ENCODE assay signal across 8 cellular contexts in the genomic region with DNA sequence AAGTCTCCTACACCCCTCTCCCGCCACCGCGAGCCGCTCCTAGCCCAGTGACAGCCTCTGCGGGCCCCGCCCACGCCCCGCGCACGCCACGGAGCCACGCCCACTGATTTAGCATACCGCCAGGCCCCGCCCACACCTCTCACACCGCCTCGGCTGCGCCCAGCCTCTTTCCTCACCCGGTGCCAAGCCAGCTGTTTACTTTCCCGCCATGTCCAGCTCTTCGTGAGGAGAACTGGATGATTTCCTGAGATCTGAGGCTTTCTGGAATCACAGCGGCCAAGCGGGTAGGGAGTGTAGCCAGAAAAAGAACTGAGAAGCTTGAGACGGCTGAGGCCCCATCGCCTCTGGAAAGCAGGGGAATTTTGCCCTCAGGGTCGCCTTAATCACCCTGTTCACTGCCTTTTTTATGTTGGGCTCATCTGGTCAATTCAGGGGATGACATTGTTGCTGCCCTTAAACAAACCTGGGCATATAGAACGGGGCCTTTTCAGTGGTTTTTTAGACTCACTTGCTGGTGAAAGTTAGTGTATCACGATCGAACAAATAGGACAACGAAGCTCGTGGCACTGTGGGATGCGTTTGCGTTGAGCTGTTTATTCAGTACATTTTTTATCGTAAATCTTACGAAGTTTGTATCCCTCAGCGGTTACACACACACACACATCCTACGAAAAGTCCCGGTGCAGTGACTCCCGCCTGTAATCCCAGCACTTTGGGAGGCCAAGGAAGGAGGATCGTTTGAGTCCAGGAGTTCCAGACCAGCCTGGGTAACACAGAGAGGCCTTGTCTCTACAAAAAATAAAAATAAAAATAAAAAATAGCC. TPM values are rescaled to one million over a fixed set of nuclear protein-coding genes. Genes with fewer than 3 reads are reported as not detected.
DNase-seq lines count a peak whose midpoint lies in the region; ATAC-seq and TF ChIP-seq lines count a peak whose summit lies in the region.

A gene with protein sequence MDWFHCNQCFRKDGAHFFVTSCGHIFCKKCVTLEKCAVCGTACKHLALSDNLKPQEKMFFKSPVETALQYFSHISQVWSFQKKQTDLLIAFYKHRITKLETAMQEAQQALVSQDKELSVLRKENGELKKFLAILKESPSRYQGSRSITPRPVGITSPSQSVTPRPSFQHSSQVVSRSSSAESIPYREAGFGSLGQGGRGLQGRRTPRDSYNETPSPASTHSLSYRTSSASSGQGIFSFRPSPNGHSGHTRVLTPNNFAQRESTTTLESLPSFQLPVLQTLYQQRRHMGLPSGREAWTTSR (plus strand): TSS at position 165 of the 823 bp plus-strand sequence. CDS start 2,410 bp downstream, outside the sequence.

- TF ChIP-seq CTCF in choroid plexus epithelial cell (conservative IDR thresholded peaks at IDR 0.05; ENCODE audit: low read depth, low read length): no peak
- no peak for TF ChIP-seq CTCF in kidney epithelial cell (IDR thresholded peaks at IDR 0.05; ENCODE audit: insufficient read depth, low read length, poor library complexity, severe bottlenecking)

- peak; percentile 79 for ATAC-seq in HG02610 (IDR thresholded peaks at IDR 0.05; ENCODE audit: unreplicated experiment)

- no peaks in the 10 kb centered on the region for H3K27me3 ChIP-seq in kidney epithelial cell (ENCODE audit: control insufficient read depth, insufficient read depth, low read length)

- no peaks in the 10 kb centered on the region for H3K36me3 ChIP-seq in kidney epithelial cell (ENCODE audit: control insufficient read depth, insufficient read depth, low read length)

- H3K4me3 ChIP-seq in choroid plexus epithelial cell (ENCODE audit: low read depth, low read length) (peak within 1 kb of the TSS; percentile 39), kidney epithelial cell (ENCODE audit: low read depth, low read length) (peak within 1 kb of the TSS; percentile 6)

- DNase-seq in D341Med (ENCODE audit: low spot score) (peak; percentile 94), NCI-H446 treated with DMSO at 0.1 percent for 48 hours (lab: John Stamatoyannopoulos, UW) (peak; percentile 77), choroid plexus epithelial cell (ENCODE audit: low read depth) (peak; percentile 72), kidney epithelial cell (ENCODE audit: low read depth) (peak; percentile 32), NK-92 (lab: John Stamatoyannopoulos, UW; ENCODE audit: unreplicated experiment) (no peak)
- peak; percentile 82 to 84 for DNase-seq in activated CD4-positive, alpha-beta T cell treated with anti-CD3 and anti-CD28 coated beads for 4 hours
- DNase-seq in stimulated activated CD4-positive, alpha-beta T cell treated with anti-CD3 and anti-CD28 coated beads, Interleukin-12 subunit alpha, Interleukin-12 subunit beta, amount 100 ng/mL, for 48 hours (ENCODE audit: low read depth in 2 of 3, low spot score in 1 of 3): peak; percentile 79 to 83 (median 81)

RNA-seq across cellular contexts. Expression of the gene that starts here (rescaled TPM):
- not detected in 2 replicates for total RNA-seq in kidney epithelial cell

Comparison
In these comparisons a context has a peak if more than half of its experiments do, and no peak if none do; other contexts are left out.
1. Peak in DNase-seq and H3K4me3 ChIP-seq in kidney epithelial cell; RNA of the gene not detected or under 1 TPM.